31 cellular contexts compared by ENCODE assay signal in the genomic region with DNA sequence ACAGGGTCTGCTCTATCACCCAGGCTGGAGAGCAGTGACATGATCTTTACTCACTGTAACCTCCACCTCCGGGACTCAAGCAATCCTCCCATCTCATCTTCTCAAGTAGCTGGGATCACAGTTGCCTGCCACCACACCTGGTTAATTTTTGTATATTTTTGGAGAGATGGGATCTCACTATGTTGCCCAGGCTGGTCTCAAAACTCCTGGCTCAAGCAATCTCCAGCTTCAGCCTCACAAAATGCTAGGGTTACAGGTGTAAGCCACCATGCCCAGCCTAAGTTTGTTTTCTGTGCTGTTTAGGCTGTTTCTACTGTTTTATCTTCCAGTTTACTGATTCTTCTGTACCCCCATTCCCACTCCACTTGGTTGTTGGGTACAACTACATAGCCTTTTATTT.
"Had no signal": no experiment of that assay in that cellular context is flagged by ENCODE, and none has a peak within 500 bp of the region (broad histone marks: within the 10 kb centered on the region; RNA-seq: fewer than 3 reads in every experiment).

No MANE protein-coding gene starts in this region.

- H3K27me3 ChIP-seq: MG63 had no signal

- H3K4me2 ChIP-seq: KMS-11 had no signal

- H3K9me3 ChIP-seq: MG63 had no signal

- H3K9ac ChIP-seq: KMS-11 had no signal

- DNase-seq: Karpas-422, Kasumi-1, MG63, MM.1S, MV-4-11, NCI-H1048, NCI-H1092, NCI-H1092 treated with DMSO at 0.1 percent for 48 hours, NCI-H1105, NCI-H1105 treated with DMSO at 0.1 percent for 48 hours, NCI-H1417, NCI-H1417 treated with DMSO at 0.1 percent for 48 hours, NCI-H1436, NCI-H1436 treated with DMSO at 0.1 percent for 48 hours, NCI-H146, NCI-H1694, NCI-H1694 treated with DMSO at 0.1 percent for 48 hours, NCI-H187, NCI-H187 treated with DMSO at 0.1 percent for 48 hours, NCI-H1930, NCI-H2081, NCI-H2081 treated with DMSO at 0.1 percent for 48 hours, NCI-H2107, NCI-H2171, NCI-H2171 treated with DMSO at 0.1 percent for 48 hours, NCI-H2227 treated with DMSO at 0.1 percent for 48 hours, NCI-H226, NCI-H446, NCI-H446 treated with DMSO at 0.1 percent for 48 hours, NCI-H510A had no signal

- H3K36me3 ChIP-seq: MG63 had no signal

- H3K4me3 ChIP-seq: MG63 had no signal

- H3K27ac ChIP-seq: KMS-11 had no signal
